Comparison of ENCODE assay signal across 8 cellular contexts in the genomic region with DNA sequence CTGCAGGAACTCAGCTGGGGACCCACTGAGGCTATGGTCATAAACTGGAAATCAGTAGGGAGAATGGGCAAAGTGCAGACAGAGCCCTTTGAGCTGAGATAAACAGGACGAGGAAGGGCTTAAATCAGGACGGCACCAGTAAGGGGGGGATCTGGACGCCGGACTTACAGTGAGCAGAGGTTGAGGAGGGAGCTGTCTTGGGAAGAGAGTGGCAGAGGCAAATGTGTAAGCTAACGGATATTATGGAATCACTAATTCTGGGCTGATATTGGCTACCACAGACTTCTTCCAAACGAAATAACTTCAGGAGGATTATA. TPM values are rescaled to one million over a fixed set of nuclear protein-coding genes. Genes with fewer than 3 reads are reported as not detected.
A peak's percentile ranks its signal among the peaks of the same experiment; 100 is the strongest.
DNase-seq lines count a peak whose midpoint lies in the region; TF ChIP-seq lines count a peak whose summit lies in the region.

No MANE protein-coding gene starts in this region.

- peaks cover 5% of the 10 kb centered on the region for H3K4me1 ChIP-seq in smooth muscle cell (ENCODE audit: low read depth)

- H3K4me3 ChIP-seq in MG63 (peak overlapping the region; percentile 53), epithelial cell of proximal tubule (ENCODE audit: low read depth, low read length) (peak overlapping the region; percentile 85), lower leg skin (ENCODE audit: low read depth, poor library complexity, severe bottlenecking) (peak overlapping the region; percentile 70), smooth muscle cell (peak overlapping the region; percentile 68)

- peak overlapping the region; percentile 87 for H2AFZ ChIP-seq in smooth muscle cell (ENCODE audit: low read depth)

- no peak overlapping the region for H3K27ac ChIP-seq in smooth muscle cell (ENCODE audit: low read depth)

- no peaks in the 10 kb centered on the region for H3F3A ChIP-seq in smooth muscle cell (ENCODE audit: low read depth)

- H3K36me3 ChIP-seq in MG63, result no peaks in the 10 kb centered on the region
- no peaks in the 10 kb centered on the region for H3K36me3 ChIP-seq in smooth muscle cell (ENCODE audit: low read depth)

- H4K20me1 ChIP-seq in smooth muscle cell (ENCODE audit: low read depth), result no peaks in the 10 kb centered on the region

- intact Hi-C loops in lower leg skin (cut with DNase I; ENCODE audit: low total_unique reads), result no loop called here

- TF ChIP-seq POLR2A in lower leg skin (IDR thresholded peaks at IDR 0.05), result no peak

- no peak for TF ChIP-seq CTCF in epithelial cell of proximal tubule (conservative IDR thresholded peaks at IDR 0.05; ENCODE audit: low read depth, low read length)
- TF ChIP-seq CTCF in lower leg skin (IDR thresholded peaks at IDR 0.05), result no peak
- TF ChIP-seq CTCF in smooth muscle cell (IDR thresholded peaks at IDR 0.05; ENCODE audit: borderline replicate concordance, insufficient read depth, poor library complexity, severe bottlenecking), result no peak

- H3K9me3 ChIP-seq in MG63, result no peaks in the 10 kb centered on the region
- no peaks in the 10 kb centered on the region for H3K9me3 ChIP-seq in smooth muscle cell (replicated peaks; ENCODE audit: low read depth)

- H3K27me3 ChIP-seq in MG63, result no peaks in the 10 kb centered on the region
- H3K27me3 ChIP-seq in smooth muscle cell (ENCODE audit: low read depth), result no peaks in the 10 kb centered on the region

- peaks cover 5% of the 10 kb centered on the region for H3K79me2 ChIP-seq in smooth muscle cell (ENCODE audit: low read depth)

- DNase-seq in MG63 (no peak), epithelial cell of proximal tubule (ENCODE audit: low read depth) (no peak), lower leg skin (ENCODE audit: low spot score in 2 of 2) (no peak), smooth muscle cell (lab: John Stamatoyannopoulos, UW; ENCODE audit: unreplicated experiment) (no peak), OCI-M2 (lab: John Stamatoyannopoulos, UW; ENCODE audit: unreplicated experiment) (no peak), NCI-H2107 (lab: John Stamatoyannopoulos, UW) (no peak), mucosa of gallbladder (ENCODE audit: low spot score) (no peak), NCI-H1048 (lab: John Stamatoyannopoulos, UW) (no peak)

- peak overlapping the region; percentile 75 for H3K9ac ChIP-seq in smooth muscle cell (ENCODE audit: low read depth)

- H3K4me2 ChIP-seq in smooth muscle cell, result peak overlapping the region; percentile 94

- WGBS in lower leg skin, 2 donors, result 33 to 43% methylated on average over 6 of the region's 6 CpGs
- WGBS in smooth muscle cell (ENCODE audit: low lambda C conversion rate), result 9% methylated on average over 6 of the region's 6 CpGs

RNA-seq across cellular contexts. Expression of a gene that starts 0.5 kb away (rescaled TPM):
- 7.7 and 8.9 TPM in 2 replicates for total RNA-seq in MG63 (2014; rRNA removed; shearing (Covaris generic); ENCODE audit: low replicate concordance)
- total RNA-seq in epithelial cell of proximal tubule, result 28.6 and 49.0 TPM in 2 replicates
- total RNA-seq in lower leg skin, result 10 to 100 TPM; 12.9 to 35.2 (median 21.8) TPM
- total RNA-seq in smooth muscle cell, result 9.6 and 11.2 TPM in 2 replicates
- 11.5 and 14.9 TPM in 2 replicates for polyA plus RNA-seq in smooth muscle cell
- total RNA-seq in mucosa of gallbladder, result 20.4 TPM

RNA-seq across cellular contexts. Expression of a gene that starts 49.1 kb away (rescaled TPM):
- not detected in 2 replicates for total RNA-seq in MG63 (2014; rRNA removed; shearing (Covaris generic); ENCODE audit: low replicate concordance)
- total RNA-seq in epithelial cell of proximal tubule (not detected in 2 replicates), lower leg skin (under 1 TPM in 1 of 4 donors, not detected in 3; 0.32 TPM), smooth muscle cell (not detected in 2 replicates), mucosa of gallbladder (not detected)
- polyA plus RNA-seq in smooth muscle cell, result not detected in 2 replicates
